In genomic region chr1:21334214-21335087, GRCh38 we compare ENCODE assay signal across 1 cellular context.
TF ChIP-seq lines count a peak whose summit lies in the region.

No MANE protein-coding gene starts in this region.

TF ChIP-seq in HCT116, 20 proteins besides CTCF, POLR2A, EP300 and RAD21 (continued from another document):
- TF ChIP-seq EZH2phosphoT487 (IDR thresholded peaks at IDR 0.05; ENCODE audit: borderline replicate concordance), result no peak
- TF ChIP-seq TCF7L2 (IDR thresholded peaks at IDR 0.05; ENCODE audit: borderline replicate concordance, extremely low read depth, insufficient read depth, insufficient read length), result no peak
- TF ChIP-seq CEBPB (IDR thresholded peaks at IDR 0.05; ENCODE audit: low read depth), result no peak
- TF ChIP-seq ZBTB33 (IDR thresholded peaks at IDR 0.05; ENCODE audit: extremely low read depth, insufficient replicate concordance, low read length), result no peak
- TF ChIP-seq CBX3 (IDR thresholded peaks at IDR 0.05; ENCODE audit: low read depth), result no peak
- no peak for TF ChIP-seq SIN3A (IDR thresholded peaks at IDR 0.05; ENCODE audit: low read depth)
- TF ChIP-seq ATF3 (IDR thresholded peaks at IDR 0.05), result no peak
- no peak for TF ChIP-seq JUND (IDR thresholded peaks at IDR 0.05)
- TF ChIP-seq MAX (IDR thresholded peaks at IDR 0.05), result no peak
- no peak for TF ChIP-seq EZH2 (IDR thresholded peaks at IDR 0.05)
- TF ChIP-seq ZNF274 (IDR thresholded peaks at IDR 0.05; ENCODE audit: low read depth, low read length), result no peak
- no peak for TF ChIP-seq ELF1 (IDR thresholded peaks at IDR 0.05; ENCODE audit: borderline replicate concordance, low read depth)
